ENCODE assay signal across 13 cellular contexts in the genomic region with DNA sequence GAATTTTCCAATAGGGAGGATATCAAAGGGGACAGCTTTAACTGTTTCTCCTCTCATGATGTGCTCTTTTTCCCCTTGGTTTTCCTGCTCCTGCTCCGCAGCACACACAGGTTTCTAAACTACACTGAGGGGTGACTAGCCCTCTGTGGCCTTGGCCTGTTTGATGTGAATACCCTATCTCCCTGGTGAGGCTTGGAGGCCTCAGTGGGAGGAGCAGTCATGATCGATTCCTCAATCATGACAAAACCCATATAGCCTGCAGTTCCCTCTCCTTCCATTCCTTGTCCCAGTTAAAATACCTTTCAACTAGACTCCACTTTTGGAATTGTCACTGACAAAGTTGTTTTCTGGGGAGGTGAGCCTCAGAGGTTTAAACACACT. TPM values are rescaled to one million over a fixed set of nuclear protein-coding genes. Genes with fewer than 3 reads are reported as not detected.
DNase-seq lines count a peak whose midpoint lies in the region; ATAC-seq, FAIRE-seq and TF ChIP-seq lines count a peak whose summit lies in the region.
"Had no signal": no experiment of that assay in that cellular context is flagged by ENCODE, and none has a peak within 500 bp of the region (broad histone marks: within the 10 kb centered on the region; RNA-seq: fewer than 3 reads in every experiment).

No MANE protein-coding gene starts in this region.

- POLR2A ChIA-PET in naive thymus-derived CD4-positive, alpha-beta T cell (lab: Charles Lee), result interaction anchor here (1.3 to 16.5 kb wide), 5 partner anchors 13 to 43 kb away, joined by 5 to 392 read pairs (median 37); a partner anchor contains a TSS

- no peak for TF ChIP-seq EP300 in upper lobe of left lung (IDR thresholded peaks at IDR 0.05)

- no peak for TF ChIP-seq CTCF in upper lobe of left lung (IDR thresholded peaks at IDR 0.05)

- no peak for ATAC-seq in CD4-positive, CD25-positive, alpha-beta regulatory T cell (ENCODE audit: low read depth in 2 of 2)
- ATAC-seq in naive thymus-derived CD4-positive, alpha-beta T cell, result no peak
- no peak for ATAC-seq in upper lobe of left lung (ENCODE audit: low FRiP score in 2 of 2)
- ATAC-seq: body of pancreas had no signal

- TF ChIP-seq POLR2A in GM12892 (IDR thresholded peaks at IDR 0.05; ENCODE audit: low read depth, low read length) (no peak), upper lobe of left lung (IDR thresholded peaks at IDR 0.05) (no peak)

- peak overlapping the region; percentile 47 for H3K4me3 ChIP-seq in CD4-positive, CD25-positive, alpha-beta regulatory T cell (ENCODE audit: low read depth, low read length)
- peak overlapping the region; percentile 1 for H3K4me3 ChIP-seq in naive thymus-derived CD4-positive, alpha-beta T cell (ENCODE audit: low read length)
- no peak overlapping the region for H3K4me3 ChIP-seq in upper lobe of left lung
- H3K4me3 ChIP-seq: body of pancreas, skin epidermis, thoracic aorta had no signal

- CTCF ChIA-PET in naive thymus-derived CD4-positive, alpha-beta T cell (lab: Charles Lee), result interaction anchor here (1.4 to 7.2 kb wide), 3 partner anchors 14 to 120 kb away, joined by 3 to 70 read pairs (median 18); a partner anchor contains a TSS

- peaks cover 64% of the 10 kb centered on the region for H3K4me1 ChIP-seq in CD4-positive, CD25-positive, alpha-beta regulatory T cell (ENCODE audit: control insufficient read depth, insufficient read depth, low read length, poor library complexity, severe bottlenecking)
- H3K4me1 ChIP-seq in naive thymus-derived CD4-positive, alpha-beta T cell (ENCODE audit: control insufficient read depth in 2 of 2, insufficient read depth in 2 of 2, low read length in 2 of 2), result peaks cover 54 to 75% of the 10 kb centered on the region in 2 donors
- peaks cover 17 to 37% (median 26%) of the 10 kb centered on the region in 4 donors for H3K4me1 ChIP-seq in upper lobe of left lung
- H3K4me1 ChIP-seq: body of pancreas had no signal

- H3K27ac ChIP-seq in CD4-positive, CD25-positive, alpha-beta regulatory T cell (ENCODE audit: insufficient read depth, low read length, poor library complexity, severe bottlenecking), result peak overlapping the region; percentile 93
- peak overlapping the region; percentile 96 for H3K27ac ChIP-seq in naive thymus-derived CD4-positive, alpha-beta T cell (ENCODE audit: low read depth, low read length)
- peak overlapping the region in 1 of 4 donors; percentile 24 for H3K27ac ChIP-seq in upper lobe of left lung
- H3K27ac ChIP-seq: body of pancreas, thoracic aorta had no signal

- H3K27me3 Mint-ChIP-seq in CD4-positive, CD25-positive, alpha-beta regulatory T cell, result no peaks in the 10 kb centered on the region
- no peaks in the 10 kb centered on the region for H3K27me3 Mint-ChIP-seq in activated naive CD8-positive, alpha-beta T cell treated with anti-CD3 and anti-CD28 coated beads for 36 hours
- H3K27me3 Mint-ChIP-seq in naive thymus-derived CD4-positive, alpha-beta T cell, result no peaks in the 10 kb centered on the region

- H3K9me3 ChIP-seq in CD4-positive, CD25-positive, alpha-beta regulatory T cell (ENCODE audit: control insufficient read depth in 2 of 2, low read length in 2 of 2), result no peaks in the 10 kb centered on the region
- no peaks in the 10 kb centered on the region for H3K9me3 ChIP-seq in naive thymus-derived CD4-positive, alpha-beta T cell (ENCODE audit: control insufficient read depth in 2 of 3, low read length in 3 of 3)
- H3K9me3 ChIP-seq in upper lobe of left lung, result no peaks in the 10 kb centered on the region
- H3K9me3 ChIP-seq: body of pancreas, thoracic aorta had no signal

- H3K4me1 Mint-ChIP-seq in CD4-positive, CD25-positive, alpha-beta regulatory T cell, result peaks cover 13 to 82% (median 53%) of the 10 kb centered on the region in 4 donors
- peaks cover 74% of the 10 kb centered on the region for H3K4me1 Mint-ChIP-seq in activated naive CD8-positive, alpha-beta T cell treated with anti-CD3 and anti-CD28 coated beads for 36 hours
- H3K4me1 Mint-ChIP-seq in naive thymus-derived CD4-positive, alpha-beta T cell, result peaks cover 45 to 90% (median 82%) of the 10 kb centered on the region in 7 donors

- intact Hi-C loops in naive thymus-derived CD4-positive, alpha-beta T cell (cut with micrococcal nuclease), result no loop called here

- H3K36me3 Mint-ChIP-seq in CD4-positive, CD25-positive, alpha-beta regulatory T cell, result no peaks in the 10 kb centered on the region
- no peaks in the 10 kb centered on the region for H3K36me3 Mint-ChIP-seq in activated naive CD8-positive, alpha-beta T cell treated with anti-CD3 and anti-CD28 coated beads for 36 hours
- H3K36me3 Mint-ChIP-seq in naive thymus-derived CD4-positive, alpha-beta T cell, result peaks cover 0 to 2% (median 0%) of the 10 kb centered on the region in 5 donors

- no peak for DNase-seq in CD4-positive, CD25-positive, alpha-beta regulatory T cell
- DNase-seq in GM12892 (ENCODE audit: insufficient read length) (no peak), upper lobe of left lung (no peak), DMS53 (lab: John Stamatoyannopoulos, UW) (no peak)
- no peak for DNase-seq in activated naive CD8-positive, alpha-beta T cell treated with anti-CD3 and anti-CD28 coated beads for 36 hours
- no peak for DNase-seq in naive thymus-derived CD4-positive, alpha-beta T cell
- DNase-seq in stimulated activated naive CD4-positive, alpha-beta T cell (lab: John Stamatoyannopoulos, UW), result no peak
- DNase-seq: body of pancreas, glutamatergic neuron, NCI-H1930, NCI-H526 treated with DMSO at 0.1 percent for 48 hours had no signal

- peak overlapping the region; percentile 97 to 100 (median 99) for H3K27ac Mint-ChIP-seq in CD4-positive, CD25-positive, alpha-beta regulatory T cell
- peak overlapping the region; percentile 90 for H3K27ac Mint-ChIP-seq in activated naive CD8-positive, alpha-beta T cell treated with anti-CD3 and anti-CD28 coated beads for 36 hours
- peak overlapping the region; percentile 99 to 100 (median 99) for H3K27ac Mint-ChIP-seq in naive thymus-derived CD4-positive, alpha-beta T cell

- H3K9me3 Mint-ChIP-seq in CD4-positive, CD25-positive, alpha-beta regulatory T cell, result no peaks in the 10 kb centered on the region
- no peaks in the 10 kb centered on the region for H3K9me3 Mint-ChIP-seq in activated naive CD8-positive, alpha-beta T cell treated with anti-CD3 and anti-CD28 coated beads for 36 hours
- no peaks in the 10 kb centered on the region for H3K9me3 Mint-ChIP-seq in naive thymus-derived CD4-positive, alpha-beta T cell

- 89 to 90% methylated on average over 2 of the region's 2 CpGs for WGBS in upper lobe of left lung, 2 donors

- H3K27me3 ChIP-seq in CD4-positive, CD25-positive, alpha-beta regulatory T cell (ENCODE audit: control insufficient read depth, insufficient read depth, low read length), result no peaks in the 10 kb centered on the region
- H3K27me3 ChIP-seq in naive thymus-derived CD4-positive, alpha-beta T cell (ENCODE audit: control insufficient read depth in 2 of 2, insufficient read depth in 2 of 2, low read length in 2 of 2), result no peaks in the 10 kb centered on the region
- H3K27me3 ChIP-seq in upper lobe of left lung, result no peaks in the 10 kb centered on the region
- H3K27me3 ChIP-seq: body of pancreas had no signal

- H3K4me3 Mint-ChIP-seq in CD4-positive, CD25-positive, alpha-beta regulatory T cell, result peak overlapping the region; percentile 51 to 81 (median 73)
- no peak overlapping the region for H3K4me3 Mint-ChIP-seq in activated naive CD8-positive, alpha-beta T cell treated with anti-CD3 and anti-CD28 coated beads for 36 hours
- H3K4me3 Mint-ChIP-seq in naive thymus-derived CD4-positive, alpha-beta T cell, result peak overlapping the region; percentile 54 to 90 (median 82)

- peak; percentile 71 for FAIRE-seq in GM12892 (lab: Jason Lieb, UNC)

- H3K36me3 ChIP-seq in CD4-positive, CD25-positive, alpha-beta regulatory T cell (ENCODE audit: control insufficient read depth, insufficient read depth, low read length), result no peaks in the 10 kb centered on the region
- no peaks in the 10 kb centered on the region for H3K36me3 ChIP-seq in naive thymus-derived CD4-positive, alpha-beta T cell (ENCODE audit: control insufficient read depth in 2 of 3, insufficient read depth in 3 of 3, low read length in 3 of 3)
- H3K36me3 ChIP-seq in upper lobe of left lung, result no peaks in the 10 kb centered on the region
- H3K36me3 ChIP-seq: thoracic aorta had no signal

RNA-seq across cellular contexts. Expression of a gene that starts 24.0 kb away (rescaled TPM):
- 223 TPM for total RNA-seq in CD4-positive, CD25-positive, alpha-beta regulatory T cell
- 10 to 100 TPM; 49.5 to 57.2 (median 55.3) TPM for polyA plus RNA-seq in CD4-positive, CD25-positive, alpha-beta regulatory T cell
- 27.9 TPM for polyA plus RNA-seq in GM12892 (2012; ENCODE audit: missing spikeins)
- 10 to 100 TPM; 42.2 to 46.0 TPM for total RNA-seq in activated naive CD8-positive, alpha-beta T cell treated with anti-CD3 and anti-CD28 coated beads for 36 hours
- total RNA-seq in naive thymus-derived CD4-positive, alpha-beta T cell, result 100 to 1,000 TPM in 4 of 5 experiments, 10 to 100 TPM in 1; 64.2 to 288 (median 155) TPM
- 10 to 100 TPM; 53.3 to 62.8 TPM for polyA plus RNA-seq in naive thymus-derived CD4-positive, alpha-beta T cell
- total RNA-seq in upper lobe of left lung, result 10 to 100 TPM; 45.7 to 87.0 (median 63.8) TPM

Comparison
In these comparisons a context has a peak if more than half of its experiments do, and no peak if none do; other contexts are left out.
1. H3K4me3 ChIP-seq: peak in CD4-positive, CD25-positive, alpha-beta regulatory T cell (single experiment) and naive thymus-derived CD4-positive, alpha-beta T cell (single experiment); none in upper lobe of left lung (0 of 4).
2. Peak in every context shown above with its lines, with median percentiles within 50 percentile points of each other: H3K27ac Mint-ChIP-seq.